8 cellular contexts compared by ENCODE assay signal in the genomic region with DNA sequence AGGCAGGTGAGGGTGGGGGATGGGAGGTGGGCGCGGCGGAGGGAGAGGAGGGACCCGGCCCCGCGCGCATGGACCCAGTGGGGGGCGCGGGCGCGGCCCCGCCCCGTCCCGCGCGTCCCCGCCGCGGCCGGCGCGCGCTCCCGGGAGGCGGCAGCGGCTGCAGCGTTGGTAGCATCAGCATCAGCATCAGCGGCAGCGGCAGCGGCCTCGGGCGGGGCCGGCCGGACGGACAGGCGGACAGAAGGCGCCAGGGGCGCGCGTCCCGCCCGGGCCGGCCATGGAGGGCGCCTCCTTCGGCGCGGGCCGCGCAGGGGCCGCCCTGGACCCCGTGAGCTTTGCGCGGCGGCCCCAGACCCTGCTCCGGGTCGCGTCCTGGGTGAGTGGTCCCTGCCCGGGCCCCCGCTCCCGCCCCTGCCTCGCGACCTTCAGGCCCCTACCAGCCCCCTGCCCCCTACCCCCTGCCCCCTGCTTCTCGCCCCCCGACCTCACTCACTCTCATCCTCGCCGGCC. TPM values are rescaled to one million over a fixed set of nuclear protein-coding genes. Genes with fewer than 3 reads are reported as not detected.
DNase-seq lines count a peak whose midpoint lies in the region; ATAC-seq and TF ChIP-seq lines count a peak whose summit lies in the region.

A gene with protein sequence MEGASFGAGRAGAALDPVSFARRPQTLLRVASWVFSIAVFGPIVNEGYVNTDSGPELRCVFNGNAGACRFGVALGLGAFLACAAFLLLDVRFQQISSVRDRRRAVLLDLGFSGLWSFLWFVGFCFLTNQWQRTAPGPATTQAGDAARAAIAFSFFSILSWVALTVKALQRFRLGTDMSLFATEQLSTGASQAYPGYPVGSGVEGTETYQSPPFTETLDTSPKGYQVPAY (plus strand): TSS at position 145 of the 510 bp plus-strand sequence. CDS start 133 bp downstream, at position 278.

- H3K27me3 ChIP-seq in right cardiac atrium (ENCODE audit: control insufficient read depth, insufficient read depth) (no peaks in the 10 kb centered on the region), thymus (ENCODE audit: control insufficient read depth, insufficient read depth) (peaks cover 46% of the 10 kb centered on the region)

- no peak for DNase-seq in activated T-cell treated with anti-CD3 and anti-CD28 coated beads, Interleukin-2, amount 50 U/mL, for 4 hours
- no peak for DNase-seq in activated T-cell treated with anti-CD3 and anti-CD28 coated beads, Interleukin-2, amount 50 U/mL, for 1 hour
- DNase-seq in right cardiac atrium: no peak
- no peak for DNase-seq in activated gamma-delta T cell (lab: John Stamatoyannopoulos, UW)
- DNase-seq in NCI-H2081 (lab: John Stamatoyannopoulos, UW): no peak
- DNase-seq in C1 segment of cervical spinal cord (lab: John Stamatoyannopoulos, UW): no peak

- peaks cover 8% of the 10 kb centered on the region for H3K36me3 ChIP-seq in thymus (ENCODE audit: control insufficient read depth, insufficient read depth)

- peaks cover 28% of the 10 kb centered on the region for H3K4me1 Mint-ChIP-seq in activated T-cell treated with anti-CD3 and anti-CD28 coated beads, Interleukin-2, amount 50 U/mL, for 4 hours (ENCODE audit: low read depth)

- H3K4me3 ChIP-seq in right cardiac atrium (ENCODE audit: low read length): peak within 1 kb of the TSS; percentile 32
- peak within 1 kb of the TSS; percentile 38 for H3K4me3 ChIP-seq in thymus (ENCODE audit: low read length)

- WGBS in right cardiac atrium: under 1% methylated on average over 65 of the region's 66 CpGs
- WGBS in thymus: 3% methylated on average over 66 of the region's 66 CpGs

- H3K9me3 ChIP-seq in right cardiac atrium (ENCODE audit: control insufficient read depth, low read length): no peaks in the 10 kb centered on the region
- peaks cover 1% of the 10 kb centered on the region for H3K9me3 ChIP-seq in thymus (ENCODE audit: control insufficient read depth)

- H3K36me3 Mint-ChIP-seq in activated T-cell treated with anti-CD3 and anti-CD28 coated beads, Interleukin-2, amount 50 U/mL, for 4 hours (ENCODE audit: insufficient read depth): peaks cover 3% of the 10 kb centered on the region

- peak within 1 kb of the TSS; percentile 70 for H3K4me3 Mint-ChIP-seq in activated T-cell treated with anti-CD3 and anti-CD28 coated beads, Interleukin-2, amount 50 U/mL, for 4 hours

- no peak for ATAC-seq in activated T-cell treated with anti-CD3 and anti-CD28 coated beads, Interleukin-2, amount 50 U/mL, for 4 hours
- ATAC-seq in SK-N-SH treated with all-trans-retinoic acid at 6 μM for 48 hours (peak; percentile 5; the same call in 2 of the 3 replicates), right cardiac atrium (no peak)

- H3K27ac ChIP-seq in right cardiac atrium (ENCODE audit: low read length) (no peak within 1 kb of the TSS), thymus (ENCODE audit: low read depth) (no peak within 1 kb of the TSS)

- H3K27me3 Mint-ChIP-seq in activated T-cell treated with anti-CD3 and anti-CD28 coated beads, Interleukin-2, amount 50 U/mL, for 4 hours (ENCODE audit: low read depth): peaks cover 11% of the 10 kb centered on the region

- H3K9me3 Mint-ChIP-seq in activated T-cell treated with anti-CD3 and anti-CD28 coated beads, Interleukin-2, amount 50 U/mL, for 4 hours: no peaks in the 10 kb centered on the region

- intact Hi-C loops in right cardiac atrium (cut with DNase I): no loop called here

- H3K4me1 ChIP-seq in right cardiac atrium (ENCODE audit: control insufficient read depth, insufficient read depth, low read length): peaks cover 5% of the 10 kb centered on the region
- H3K4me1 ChIP-seq in thymus (ENCODE audit: control insufficient read depth, insufficient read depth, low read length): peaks cover 13% of the 10 kb centered on the region

TF ChIP-seq in SK-N-SH treated with all-trans-retinoic acid at 6 μM for 48 hours, 23 proteins besides CTCF, POLR2A, EP300 and RAD21 (continues in another document):
- TF ChIP-seq PPARA (CRISPR knock-in tag; IDR thresholded peaks at IDR 0.05; ENCODE audit: borderline replicate concordance): no peak
- no peak for TF ChIP-seq BACH2 (CRISPR knock-in tag; IDR thresholded peaks at IDR 0.05; ENCODE audit: borderline replicate concordance)
- TF ChIP-seq ISL1 (CRISPR knock-in tag; IDR thresholded peaks at IDR 0.05): no peak
- TF ChIP-seq, protein P1, sequence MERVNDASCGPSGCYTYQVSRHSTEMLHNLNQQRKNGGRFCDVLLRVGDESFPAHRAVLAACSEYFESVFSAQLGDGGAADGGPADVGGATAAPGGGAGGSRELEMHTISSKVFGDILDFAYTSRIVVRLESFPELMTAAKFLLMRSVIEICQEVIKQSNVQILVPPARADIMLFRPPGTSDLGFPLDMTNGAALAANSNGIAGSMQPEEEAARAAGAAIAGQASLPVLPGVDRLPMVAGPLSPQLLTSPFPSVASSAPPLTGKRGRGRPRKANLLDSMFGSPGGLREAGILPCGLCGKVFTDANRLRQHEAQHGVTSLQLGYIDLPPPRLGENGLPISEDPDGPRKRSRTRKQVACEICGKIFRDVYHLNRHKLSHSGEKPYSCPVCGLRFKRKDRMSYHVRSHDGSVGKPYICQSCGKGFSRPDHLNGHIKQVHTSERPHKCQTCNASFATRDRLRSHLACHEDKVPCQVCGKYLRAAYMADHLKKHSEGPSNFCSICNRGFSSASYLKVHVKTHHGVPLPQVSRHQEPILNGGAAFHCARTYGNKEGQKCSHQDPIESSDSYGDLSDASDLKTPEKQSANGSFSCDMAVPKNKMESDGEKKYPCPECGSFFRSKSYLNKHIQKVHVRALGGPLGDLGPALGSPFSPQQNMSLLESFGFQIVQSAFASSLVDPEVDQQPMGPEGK (CRISPR knock-in tag; IDR thresholded peaks at IDR 0.05; ENCODE audit: borderline replicate concordance): no peak
- TF ChIP-seq OSR1 (CRISPR knock-in tag; IDR thresholded peaks at IDR 0.05): no peak
- TF ChIP-seq TOX (CRISPR knock-in tag; IDR thresholded peaks at IDR 0.05; ENCODE audit: borderline replicate concordance): no peak
- TF ChIP-seq, protein P2, sequence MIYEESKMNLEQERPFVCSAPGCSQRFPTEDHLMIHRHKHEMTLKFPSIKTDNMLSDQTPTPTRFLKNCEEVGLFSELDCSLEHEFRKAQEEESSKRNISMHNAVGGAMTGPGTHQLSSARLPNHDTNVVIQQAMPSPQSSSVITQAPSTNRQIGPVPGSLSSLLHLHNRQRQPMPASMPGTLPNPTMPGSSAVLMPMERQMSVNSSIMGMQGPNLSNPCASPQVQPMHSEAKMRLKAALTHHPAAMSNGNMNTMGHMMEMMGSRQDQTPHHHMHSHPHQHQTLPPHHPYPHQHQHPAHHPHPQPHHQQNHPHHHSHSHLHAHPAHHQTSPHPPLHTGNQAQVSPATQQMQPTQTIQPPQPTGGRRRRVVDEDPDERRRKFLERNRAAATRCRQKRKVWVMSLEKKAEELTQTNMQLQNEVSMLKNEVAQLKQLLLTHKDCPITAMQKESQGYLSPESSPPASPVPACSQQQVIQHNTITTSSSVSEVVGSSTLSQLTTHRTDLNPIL (CRISPR knock-in tag; IDR thresholded peaks at IDR 0.05; ENCODE audit: low read depth): no peak
- TF ChIP-seq ZC3H10 (CRISPR knock-in tag; IDR thresholded peaks at IDR 0.05): no peak
- TF ChIP-seq, protein P3, sequence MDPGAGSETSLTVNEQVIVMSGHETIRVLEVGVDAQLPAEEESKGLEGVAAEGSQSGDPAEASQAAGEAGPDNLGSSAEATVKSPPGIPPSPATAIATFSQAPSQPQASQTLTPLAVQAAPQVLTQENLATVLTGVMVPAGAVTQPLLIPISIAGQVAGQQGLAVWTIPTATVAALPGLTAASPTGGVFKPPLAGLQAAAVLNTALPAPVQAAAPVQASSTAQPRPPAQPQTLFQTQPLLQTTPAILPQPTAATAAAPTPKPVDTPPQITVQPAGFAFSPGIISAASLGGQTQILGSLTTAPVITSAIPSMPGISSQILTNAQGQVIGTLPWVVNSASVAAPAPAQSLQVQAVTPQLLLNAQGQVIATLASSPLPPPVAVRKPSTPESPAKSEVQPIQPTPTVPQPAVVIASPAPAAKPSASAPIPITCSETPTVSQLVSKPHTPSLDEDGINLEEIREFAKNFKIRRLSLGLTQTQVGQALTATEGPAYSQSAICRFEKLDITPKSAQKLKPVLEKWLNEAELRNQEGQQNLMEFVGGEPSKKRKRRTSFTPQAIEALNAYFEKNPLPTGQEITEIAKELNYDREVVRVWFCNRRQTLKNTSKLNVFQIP (CRISPR knock-in tag; IDR thresholded peaks at IDR 0.05; ENCODE audit: borderline replicate concordance, low read depth): no peak
- TF ChIP-seq ZNF70 (CRISPR knock-in tag; IDR thresholded peaks at IDR 0.05): no peak
- TF ChIP-seq ZNF8 (CRISPR knock-in tag; IDR thresholded peaks at IDR 0.05): no peak
- TF ChIP-seq RARB (CRISPR knock-in tag; IDR thresholded peaks at IDR 0.05): no peak
- TF ChIP-seq, protein P4, sequence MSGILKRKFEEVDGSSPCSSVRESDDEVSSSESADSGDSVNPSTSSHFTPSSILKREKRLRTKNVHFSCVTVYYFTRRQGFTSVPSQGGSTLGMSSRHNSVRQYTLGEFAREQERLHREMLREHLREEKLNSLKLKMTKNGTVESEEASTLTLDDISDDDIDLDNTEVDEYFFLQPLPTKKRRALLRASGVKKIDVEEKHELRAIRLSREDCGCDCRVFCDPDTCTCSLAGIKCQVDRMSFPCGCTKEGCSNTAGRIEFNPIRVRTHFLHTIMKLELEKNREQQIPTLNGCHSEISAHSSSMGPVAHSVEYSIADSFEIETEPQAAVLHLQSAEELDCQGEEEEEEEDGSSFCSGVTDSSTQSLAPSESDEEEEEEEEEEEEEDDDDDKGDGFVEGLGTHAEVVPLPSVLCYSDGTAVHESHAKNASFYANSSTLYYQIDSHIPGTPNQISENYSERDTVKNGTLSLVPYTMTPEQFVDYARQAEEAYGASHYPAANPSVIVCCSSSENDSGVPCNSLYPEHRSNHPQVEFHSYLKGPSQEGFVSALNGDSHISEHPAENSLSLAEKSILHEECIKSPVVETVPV (CRISPR knock-in tag; IDR thresholded peaks at IDR 0.05): no peak
- no peak for TF ChIP-seq ARNTL (CRISPR knock-in tag; IDR thresholded peaks at IDR 0.05; ENCODE audit: borderline replicate concordance, low read depth)

RNA-seq across cellular contexts. Expression of the gene that starts here (rescaled TPM):
- 1 to 10 TPM; 2.7 to 4.3 (median 3.5) TPM for total RNA-seq in activated T-cell treated with anti-CD3 and anti-CD28 coated beads, Interleukin-2, amount 50 U/mL, for 4 hours
- total RNA-seq in right cardiac atrium: 1 to 10 TPM in 1 of 4 donors, under 1 TPM in 3; 0.57 to 1.0 (median 0.68) TPM
- polyA plus RNA-seq in right cardiac atrium (1.4 TPM), thymus (2.7 TPM)
